In the genomic region with DNA sequence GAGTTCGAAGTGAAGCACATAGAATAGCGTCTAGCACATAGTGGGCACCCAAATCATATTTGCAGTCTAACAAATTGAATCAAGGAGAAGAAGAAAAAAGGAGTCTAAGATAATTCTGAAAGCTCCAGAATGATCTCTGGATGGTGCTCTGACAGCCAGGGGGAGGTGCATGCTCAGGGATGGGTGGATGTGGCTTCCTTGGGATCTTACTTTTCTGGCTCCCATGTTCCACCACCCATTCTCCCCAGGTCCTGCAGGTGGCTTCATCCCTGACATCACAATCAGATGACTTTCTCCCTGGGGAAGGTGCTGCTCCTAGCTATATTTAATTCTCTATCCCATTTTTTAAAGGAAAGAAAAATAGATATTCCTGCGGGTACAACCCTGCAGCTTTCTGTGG, we compare ENCODE assay signal across 18 cellular contexts.
DNase-seq lines count a peak whose midpoint lies in the region; ATAC-seq and TF ChIP-seq lines count a peak whose summit lies in the region.
"Had no signal": no experiment of that assay in that cellular context is flagged by ENCODE, and none has a peak within 500 bp of the region (broad histone marks: within the 10 kb centered on the region; RNA-seq: fewer than 3 reads in every experiment).

No MANE protein-coding gene starts in this region.

- peak; percentile 28 for DNase-seq in DMS53 (lab: John Stamatoyannopoulos, UW)
- no peak for DNase-seq in DMS53 treated with DMSO at 0.1 percent for 48 hours (lab: John Stamatoyannopoulos, UW; ENCODE audit: unreplicated experiment)
- no peak for DNase-seq in BE2C
- DNase-seq in astrocyte of the cerebellum (ENCODE audit: low read depth), result no peak
- DNase-seq in iPS-NIHi7 (ENCODE audit: extremely low spot score), result peak; percentile 51
- DNase-seq in H7, result no peak
- DNase-seq: AML-193; CD4-positive, alpha-beta memory T cell; DMS153; DND-41; EL; GOT3; KG1 had no signal

- peaks cover 59% of the 10 kb centered on the region for H3K4me1 ChIP-seq in BE2C
- H3K4me1 ChIP-seq: A549, HAP-1 had no signal

- no peaks in the 10 kb centered on the region for H3K36me3 ChIP-seq in BE2C
- no peaks in the 10 kb centered on the region for H3K36me3 ChIP-seq in H7 (replicated peaks; ENCODE audit: control insufficient read depth, insufficient read depth, low read length)
- H3K36me3 ChIP-seq: BLaER1, HAP-1 had no signal

- in situ Hi-C loops in astrocyte of the cerebellum (cut with HindIII; ENCODE audit: low sequenced_read_pairs), result no loop called here

- H3K27me3 ChIP-seq in BE2C (no peaks in the 10 kb centered on the region), H7 (ENCODE audit: control insufficient read depth, insufficient read depth, low read length) (no peaks in the 10 kb centered on the region)
- H3K27me3 ChIP-seq: BLaER1 had no signal

- no peaks in the 10 kb centered on the region for H3K9me3 ChIP-seq in BE2C
- H3K9me3 ChIP-seq: A549, BLaER1, HAP-1 had no signal

- TF ChIP-seq CTCF in BE2C (IDR thresholded peaks at IDR 0.05; ENCODE audit: low read depth, low read length), result peak; percentile 28; the same call in 1 of the 2 replicates
- peak; percentile 12 for TF ChIP-seq CTCF in astrocyte of the cerebellum (IDR thresholded peaks at IDR 0.05; ENCODE audit: low read depth, low read length, missing control alignments)

- ATAC-seq in HG02623 (IDR thresholded peaks at IDR 0.05; ENCODE audit: unreplicated experiment), result no peak
- ATAC-seq: A549, GM12878 had no signal

- H3K4me3 ChIP-seq in BE2C (ENCODE audit: low read depth, low read length) (no peak overlapping the region), astrocyte of the cerebellum (ENCODE audit: low read depth, low read length) (no peak overlapping the region), H7 (ENCODE audit: insufficient read depth, low read depth, low read length) (no peak overlapping the region)
- H3K4me3 ChIP-seq: A549, BLaER1, GM12878, HAP-1 had no signal

Comparison
In these comparisons a context has a peak if more than half of its experiments do, and no peak if none do; other contexts are left out.
1. DNase-seq: peak in DMS53 (single experiment) and iPS-NIHi7 (single experiment); none in DMS53 treated with DMSO at 0.1 percent for 48 hours (single experiment), BE2C (single experiment), astrocyte of the cerebellum (single experiment) and H7 (single experiment).